ENCODE assay signal across 28 cellular contexts in genomic region chr2:2715036-2715818, GRCh38.
"Had no signal": no experiment of that assay in that cellular context is flagged by ENCODE, and none has a peak within 500 bp of the region (broad histone marks: within the 10 kb centered on the region; RNA-seq: fewer than 3 reads in every experiment).

No MANE protein-coding gene starts in this region.

- ATAC-seq: esophagus mucosa, gastrocnemius medialis, heart right ventricle, left cardiac atrium, left lung, left ventricle myocardium superior had no signal

- H3K36me3 Mint-ChIP-seq: memory B cell had no signal

- H3K4me1 Mint-ChIP-seq: central memory CD8-positive, alpha-beta T cell; memory B cell had no signal

- H3K9me3 ChIP-seq: esophagus squamous epithelium, gastrocnemius medialis, heart right ventricle, left lung had no signal

- H3K27ac ChIP-seq: coronary artery, dorsolateral prefrontal cortex, epithelial cell of prostate, esophagus squamous epithelium, gastrocnemius medialis, heart right ventricle, left lung had no signal

- H3K27me3 ChIP-seq: gastrocnemius medialis had no signal

- H3K9me3 Mint-ChIP-seq: memory B cell had no signal

- H3K4me3 ChIP-seq: coronary artery, dorsolateral prefrontal cortex, esophagus squamous epithelium, gastrocnemius medialis, heart right ventricle, left lung, lung had no signal

- FAIRE-seq: colon, islet of Langerhans, keratinocyte had no signal

- H3K4me3 Mint-ChIP-seq: central memory CD8-positive, alpha-beta T cell; memory B cell had no signal

- H3K27ac Mint-ChIP-seq: memory B cell had no signal

- H3K4me1 ChIP-seq: esophagus squamous epithelium, gastrocnemius medialis, heart right ventricle, left lung had no signal

- H3K36me3 ChIP-seq: esophagus squamous epithelium, gastrocnemius medialis, heart right ventricle, left lung had no signal

- DNase-seq: cerebellar nuclear complex; dermis blood vessel endothelial cell; dorsolateral prefrontal cortex; effector CD4-positive, alpha-beta T cell; effector memory CD4-positive, alpha-beta T cell; erythroblast; esophagus squamous epithelium; foreskin fibroblast; foreskin melanocyte; gastrocnemius medialis; glutamatergic neuron; head of caudate nucleus; heart right ventricle; hippocampal formation; left cardiac atrium; left lung; left ventricle myocardium superior; mesendoderm; midbrain had no signal
